1 cellular context compared by ENCODE assay signal in the genomic region with DNA sequence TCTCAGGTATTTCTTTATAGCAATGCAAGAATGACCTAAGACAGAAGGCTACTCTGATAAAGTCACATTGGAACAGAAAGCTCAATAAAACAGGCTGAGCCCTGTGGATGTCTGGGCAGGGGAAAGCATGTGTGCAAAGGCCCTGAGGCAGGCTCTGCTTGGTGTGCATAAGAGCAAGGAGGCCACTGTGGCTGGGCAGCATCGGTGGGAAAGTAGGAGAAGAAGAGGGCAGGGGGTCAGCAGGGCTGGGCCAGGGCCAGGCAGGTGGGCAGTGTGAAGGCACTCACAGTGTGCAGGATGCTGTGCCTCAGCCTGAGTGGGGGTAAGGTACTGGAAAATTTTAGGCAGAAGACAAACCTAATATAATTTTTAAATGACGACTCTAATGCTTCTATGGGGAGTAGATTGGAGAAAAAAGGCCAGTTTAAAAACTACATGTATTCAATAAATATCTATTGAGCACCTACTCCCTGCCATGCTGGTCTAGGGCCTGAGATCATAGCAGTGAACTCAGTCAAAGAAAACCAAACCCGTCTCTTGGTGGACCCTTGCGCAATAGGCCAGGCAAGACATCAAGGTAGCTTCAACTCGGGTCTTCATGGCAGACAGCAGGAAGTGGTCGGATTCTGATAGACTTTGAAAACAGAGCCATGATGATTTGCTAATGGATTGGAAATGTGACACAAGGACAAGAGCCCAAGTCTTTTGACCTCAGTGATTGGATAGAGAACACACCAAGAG.
TF ChIP-seq lines count a peak whose summit lies in the region.

No MANE protein-coding gene starts in this region.

TF ChIP-seq in A549, 52 proteins besides CTCF, POLR2A, EP300 and RAD21 (continued from another document):
- TF ChIP-seq, protein P1, sequence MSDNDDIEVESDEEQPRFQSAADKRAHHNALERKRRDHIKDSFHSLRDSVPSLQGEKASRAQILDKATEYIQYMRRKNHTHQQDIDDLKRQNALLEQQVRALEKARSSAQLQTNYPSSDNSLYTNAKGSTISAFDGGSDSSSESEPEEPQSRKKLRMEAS (IDR thresholded peaks at IDR 0.05) = no peak
- no peak for TF ChIP-seq EHF (CRISPR knock-in tag; IDR thresholded peaks at IDR 0.05)
- TF ChIP-seq HOXB13 (CRISPR knock-in tag; IDR thresholded peaks at IDR 0.05; ENCODE audit: low read depth) = no peak
- peak; percentile 5 to 38; a peak in 2 of 4 replicates for TF ChIP-seq CEBPB (IDR thresholded peaks at IDR 0.05)
- no peak for TF ChIP-seq NR3C1 (IDR thresholded peaks at IDR 0.05)
- TF ChIP-seq MAZ (IDR thresholded peaks at IDR 0.05; ENCODE audit: borderline replicate concordance, low read depth, low read length) = no peak
- TF ChIP-seq, protein P2, sequence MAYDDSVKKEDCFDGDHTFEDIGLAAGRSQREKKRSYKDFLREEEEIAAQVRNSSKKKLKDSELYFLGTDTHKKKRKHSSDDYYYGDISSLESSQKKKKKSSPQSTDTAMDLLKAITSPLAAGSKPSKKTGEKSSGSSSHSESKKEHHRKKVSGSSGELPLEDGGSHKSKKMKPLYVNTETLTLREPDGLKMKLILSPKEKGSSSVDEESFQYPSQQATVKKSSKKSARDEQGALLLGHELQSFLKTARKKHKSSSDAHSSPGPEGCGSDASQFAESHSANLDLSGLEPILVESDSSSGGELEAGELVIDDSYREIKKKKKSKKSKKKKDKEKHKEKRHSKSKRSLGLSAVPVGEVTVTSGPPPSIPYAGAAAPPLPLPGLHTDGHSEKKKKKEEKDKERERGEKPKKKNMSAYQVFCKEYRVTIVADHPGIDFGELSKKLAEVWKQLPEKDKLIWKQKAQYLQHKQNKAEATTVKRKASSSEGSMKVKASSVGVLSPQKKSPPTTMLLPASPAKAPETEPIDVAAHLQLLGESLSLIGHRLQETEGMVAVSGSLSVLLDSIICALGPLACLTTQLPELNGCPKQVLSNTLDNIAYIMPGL (CRISPR knock-in tag; IDR thresholded peaks at IDR 0.05; ENCODE audit: borderline replicate concordance) = no peak
